ENCODE assay signal across 11 cellular contexts in genomic region chr3:46700772-46701171, GRCh38. TPM values are rescaled to one million over a fixed set of nuclear protein-coding genes. Genes with fewer than 3 reads are reported as not detected.
A peak's percentile ranks its signal among the peaks of the same experiment; 100 is the strongest.
DNase-seq lines count a peak whose midpoint lies in the region; ATAC-seq, FAIRE-seq and TF ChIP-seq lines count a peak whose summit lies in the region.
"Had no signal": no experiment of that assay in that cellular context is flagged by ENCODE, and none has a peak within 500 bp of the region (broad histone marks: within the 10 kb centered on the region; RNA-seq: fewer than 3 reads in every experiment).

No MANE protein-coding gene starts in this region.

- peak overlapping the region in 1 of 2 donors; percentile 4 for H3K27ac ChIP-seq in right atrium auricular region
- H3K27ac ChIP-seq in K562 (ENCODE audit: extremely low read depth, low read depth, low read length), result no peak overlapping the region
- H3K27ac ChIP-seq in mesendoderm (ENCODE audit: low read depth, low read length), result no peak overlapping the region

- CTCF ChIA-PET in K562 (lab: Yijun Ruan, JAX; ENCODE audit: low intra/inter-chr PET ratio), result no interaction called here

- H3K79me2 ChIP-seq in K562 (ENCODE audit: control insufficient read depth, insufficient read depth, low read length) (no peaks in the 10 kb centered on the region), mesendoderm (ENCODE audit: control insufficient read depth, insufficient read depth, low read length) (no peaks in the 10 kb centered on the region)

- H3K4me3 ChIP-seq in right atrium auricular region (peak overlapping the region in 1 of 2 donors; percentile 48), K562 (no peak overlapping the region), mesendoderm (ENCODE audit: low read length) (no peak overlapping the region)

- H3K9me3 ChIP-seq in right atrium auricular region (no peaks in the 10 kb centered on the region), K562 (replicated peaks; ENCODE audit: control insufficient read depth, insufficient read depth, low read depth, low read length) (no peaks in the 10 kb centered on the region)

- no peak overlapping the region for H2AK5ac ChIP-seq in mesendoderm (ENCODE audit: low read length)

- TF ChIP-seq CTCF in right atrium auricular region (IDR thresholded peaks at IDR 0.05) (no peak), K562 (IDR thresholded peaks at IDR 0.05 in 2 of 3, conservative IDR thresholded peaks at IDR 0.05 in 1 of 3; ENCODE audit: insufficient read depth in 2 of 3, low read depth in 1 of 3, low read length in 3 of 3) (no peak)

- BruUV-seq in K562 (replicated peaks; lab: Mats Ljungman, UMichigan), result no TSS peak

- H3K9me1 ChIP-seq in K562 (ENCODE audit: control insufficient read depth, insufficient read depth, low read length), result no peaks in the 10 kb centered on the region

- TF ChIP-seq EP300 in K562 (IDR thresholded peaks at IDR 0.05; ENCODE audit: low read length), result no peak

- no peak overlapping the region for H4K5ac ChIP-seq in mesendoderm (ENCODE audit: low read length)

- no peak overlapping the region for H2BK120ac ChIP-seq in mesendoderm (ENCODE audit: low read depth, low read length)

- no peak overlapping the region for H2AFZ ChIP-seq in K562 (ENCODE audit: low read depth, low read length)

- H3K18ac ChIP-seq in mesendoderm (ENCODE audit: low read length), result no peak overlapping the region

- no peaks in the 10 kb centered on the region for H3K36me3 ChIP-seq in right atrium auricular region
- no peaks in the 10 kb centered on the region for H3K36me3 ChIP-seq in K562 (ENCODE audit: control insufficient read depth, insufficient read depth, low read length)
- no peaks in the 10 kb centered on the region for H3K36me3 ChIP-seq in mesendoderm (ENCODE audit: control insufficient read depth, insufficient read depth, low read length)

- TF ChIP-seq RAD21 in K562 (CRISPR knock-in tag; conservative IDR thresholded peaks at IDR 0.05 in 1 of 2, IDR thresholded peaks at IDR 0.05 in 1 of 2), result no peak

- no peak overlapping the region for H3K4me2 ChIP-seq in K562 (ENCODE audit: insufficient read depth, low read length)
- H3K4me2 ChIP-seq in mesendoderm (ENCODE audit: low read length), result no peak overlapping the region

- peaks cover 0 to 52% of the 10 kb centered on the region in 2 donors for H3K4me1 ChIP-seq in right atrium auricular region
- peaks cover 0 to 8% of the 10 kb centered on the region in 2 experiments; a peak in 2 of 5 replicates for H3K4me1 ChIP-seq in K562 (replicated peaks in 1 of 2; ENCODE audit: control insufficient read depth in 2 of 2, insufficient read depth in 2 of 2, low read length in 2 of 2)
- peaks cover 3% of the 10 kb centered on the region for H3K4me1 ChIP-seq in mesendoderm (ENCODE audit: control insufficient read depth, low read depth, low read length)

- H3K9ac ChIP-seq in K562 (ENCODE audit: insufficient read depth in 1 of 2, low read depth in 2 of 2, low read length in 2 of 2) (no peak overlapping the region), mesendoderm (ENCODE audit: low read length) (no peak overlapping the region)

- no peak for TF ChIP-seq POLR2A in K562 (conservative IDR thresholded peaks at IDR 0.05)

- in situ Hi-C loops in K562 (cut with MboI), result no loop called here

- intact Hi-C loops in Right ventricle myocardium superior (cut with DNase I) (loop anchor here (10.0 kb wide), 2 partner anchors 144 to 304 kb away; no protein-coding TSS in a partner anchor), K562 (cut with micrococcal nuclease) (loop anchor here (10.0 kb wide), 2 partner anchors 294 to 674 kb away; no protein-coding TSS in a partner anchor)

- ATAC-seq in Right ventricle myocardium superior (ENCODE audit: poor library complexity) (no peak), K562 (no peak), HG02938 (IDR thresholded peaks at IDR 0.05; ENCODE audit: unreplicated experiment) (no peak)

- H3K56ac ChIP-seq in mesendoderm (ENCODE audit: low read length), result no peak overlapping the region

- no peaks in the 10 kb centered on the region for H3K79me1 ChIP-seq in mesendoderm (ENCODE audit: low read length)

- POLR2A ChIA-PET in K562 (lab: Yijun Ruan, JAX), result no interaction called here

- H3K4ac ChIP-seq in mesendoderm (ENCODE audit: low read depth, low read length), result no peak overlapping the region

- H2BK15ac ChIP-seq in mesendoderm (replicated peaks; ENCODE audit: low read depth), result no peak overlapping the region

- no peak overlapping the region for H3K23ac ChIP-seq in mesendoderm (ENCODE audit: low read length)

- no peak for FAIRE-seq in K562 (lab: Jason Lieb, UNC)

- no peak overlapping the region for H2BK5ac ChIP-seq in mesendoderm (ENCODE audit: low read length)

- 3% methylated on average over 4 of the region's 4 CpGs for WGBS in K562 (ENCODE audit: insufficient coverage, low coverage, missing lambda C conversion rate)
- no CpG with 5 or more reads among the region's 4 CpGs for WGBS in mesendoderm (ENCODE audit: extremely low coverage, insufficient coverage, low lambda C conversion rate)

- peaks cover 21% of the 10 kb centered on the region for H4K20me1 ChIP-seq in K562 (replicated peaks; ENCODE audit: control insufficient read depth, insufficient read depth, low read length)

- H4K8ac ChIP-seq in mesendoderm (ENCODE audit: low read depth, low read length), result no peak overlapping the region

- peak; percentile 63 for DNase-seq in Right ventricle myocardium superior
- DNase-seq in right atrium auricular region (ENCODE audit: low spot score), result no peak
- DNase-seq in K562 (ENCODE audit: extremely low read depth in 1 of 4, low spot score in 3 of 4), result peak in 2 of 4 experiments; percentile 47 to 49
- peak; percentile 79 for DNase-seq in midbrain (lab: John Stamatoyannopoulos, UW)
- no peak for DNase-seq in activated gamma-delta T cell treated with Interleukin-2 at 50 U/mL for 16 hours
- DNase-seq in mesendoderm, result no peak
- DNase-seq in GM03348 (ENCODE audit: low spot score), result no peak
- DNase-seq: CD4-positive, CD25-positive, alpha-beta regulatory T cell; naive B cell; NCI-H2171 had no signal

- no peaks in the 10 kb centered on the region for H3K27me3 ChIP-seq in right atrium auricular region
- H3K27me3 ChIP-seq in K562 (ENCODE audit: control insufficient read depth in 2 of 2, insufficient read depth in 2 of 2, low read length in 2 of 2), result peaks cover 6 to 40% of the 10 kb centered on the region in 2 experiments
- no peaks in the 10 kb centered on the region for H3K27me3 ChIP-seq in mesendoderm (ENCODE audit: insufficient read depth, low read length, poor library complexity)

RNA-seq across cellular contexts. Expression of gene TMIE, which starts 0.4 kb away (rescaled TPM):
- total RNA-seq in Right ventricle myocardium superior, result 1.00 TPM
- total RNA-seq in right atrium auricular region, result not detected
- total RNA-seq in K562 (2011; cell fraction: chromatin; rRNA removed; ENCODE audit: low replicate concordance), result not detected in 2 replicates
- not detected in 2 replicates for total RNA-seq in K562 (2011; cell fraction: nucleolus; rRNA removed)
- total RNA-seq in K562 (2011; cell fraction: nucleoplasm; rRNA removed), result not detected in 2 replicates
- total RNA-seq in K562 (2014; rRNA removed), result not detected in 2 replicates
- total RNA-seq in K562 (2014; rRNA removed; fragmentation: Illumina TruSeq; extraction: Trizol), result not detected in 2 replicates
- not detected in 2 replicates for total RNA-seq in K562 (2015; rRNA removed; fragmentation: Illumina TruSeq; extraction: Trizol)
- not detected in 2 replicates for total RNA-seq in K562 (2021)
- not detected in 2 replicates for polyA plus RNA-seq in K562 (2011; rRNA removed)
- not detected in 2 replicates for polyA plus RNA-seq in K562 (2011; cell fraction: cytosol; rRNA removed)
- not detected in 2 replicates for polyA plus RNA-seq in K562 (2011; cell fraction: nucleus; rRNA removed)
- 0.50 TPM in 1 of 2 replicates, not detected in the other for polyA plus RNA-seq in K562 (2012)
- polyA plus RNA-seq in K562 (2014; fragmentation: Illumina TruSeq; extraction: Trizol), result not detected in 2 replicates
- polyA plus RNA-seq in K562 (2014; fragmentation: Nextera tagmentation; extraction: Ambion mirVana), result not detected
- polyA plus RNA-seq in K562 (2014; rRNA removed), result not detected in 2 replicates
- polyA minus RNA-seq in K562 (2011; rRNA and poly(A)+ RNA removed), result not detected in 2 replicates
- polyA minus RNA-seq in K562 (2011; cell fraction: cytosol; rRNA and poly(A)+ RNA removed), result not detected in 2 replicates
- not detected in 2 replicates for polyA minus RNA-seq in K562 (2011; cell fraction: nucleus; rRNA and poly(A)+ RNA removed)
- 0.27 TPM for polyA plus RNA-seq in mesendoderm (2013, experiment 1 of 2)
- polyA plus RNA-seq in mesendoderm (2013, experiment 2 of 2), result 0.34 TPM

RNA-seq across cellular contexts. Expression of gene ALS2CL, which starts 7.3 kb away (rescaled TPM):
- total RNA-seq in Right ventricle myocardium superior, result 37.0 TPM
- 10 to 100 TPM in 1 of 2 donors, 1 to 10 TPM in 1; 8.3 to 12.5 TPM for total RNA-seq in right atrium auricular region
- 1.1 and 1.4 TPM in 2 replicates for total RNA-seq in K562 (2011; cell fraction: chromatin; rRNA removed; ENCODE audit: low replicate concordance)
- 0.66 and 0.83 TPM in 2 replicates for total RNA-seq in K562 (2011; cell fraction: nucleolus; rRNA removed)
- 0.51 and 0.61 TPM in 2 replicates for total RNA-seq in K562 (2011; cell fraction: nucleoplasm; rRNA removed)
- 0.05 TPM in 1 of 2 replicates, not detected in the other for total RNA-seq in K562 (2014; rRNA removed)
- 0.04 TPM in 1 of 2 replicates, not detected in the other for total RNA-seq in K562 (2014; rRNA removed; fragmentation: Illumina TruSeq; extraction: Trizol)
- total RNA-seq in K562 (2015; rRNA removed; fragmentation: Illumina TruSeq; extraction: Trizol), result not detected in 2 replicates
- total RNA-seq in K562 (2021), result 0.13 TPM in 2 replicates
- 0.03 and 0.18 TPM in 2 replicates for polyA plus RNA-seq in K562 (2011; rRNA removed)
- polyA plus RNA-seq in K562 (2011; cell fraction: cytosol; rRNA removed), result 0.03 TPM in 1 of 2 replicates, not detected in the other
- 0.46 and 0.61 TPM in 2 replicates for polyA plus RNA-seq in K562 (2011; cell fraction: nucleus; rRNA removed)
- polyA plus RNA-seq in K562 (2012), result 0.05 and 1.0 TPM in 2 replicates
- polyA plus RNA-seq in K562 (2014; fragmentation: Illumina TruSeq; extraction: Trizol), result 0.07 TPM in 1 of 2 replicates, not detected in the other
- not detected for polyA plus RNA-seq in K562 (2014; fragmentation: Nextera tagmentation; extraction: Ambion mirVana)
- 0.05 and 0.09 TPM in 2 replicates for polyA plus RNA-seq in K562 (2014; rRNA removed)
- 0.06 TPM in 1 of 2 replicates, not detected in the other for polyA minus RNA-seq in K562 (2011; rRNA and poly(A)+ RNA removed)
- 0.19 TPM in 1 of 2 replicates, not detected in the other for polyA minus RNA-seq in K562 (2011; cell fraction: cytosol; rRNA and poly(A)+ RNA removed)
- 0.22 and 0.54 TPM in 2 replicates for polyA minus RNA-seq in K562 (2011; cell fraction: nucleus; rRNA and poly(A)+ RNA removed)
- polyA plus RNA-seq in mesendoderm (2013, experiment 1 of 2), result 1.8 TPM
- polyA plus RNA-seq in mesendoderm (2013, experiment 2 of 2), result 1.9 TPM

RNA-seq across cellular contexts. Expression of gene PRSS50, which starts 16.9 kb away (rescaled TPM):
- total RNA-seq in Right ventricle myocardium superior (0.16 TPM), right atrium auricular region (under 1 TPM in 1 of 2 donors, not detected in 1; 0.12 TPM), K562 (2014; rRNA removed) (not detected in 2 replicates), K562 (2014; rRNA removed; fragmentation: Illumina TruSeq; extraction: Trizol) (not detected in 2 replicates), K562 (2015; rRNA removed; fragmentation: Illumina TruSeq; extraction: Trizol) (not detected in 2 replicates), K562 (2021) (not detected in 2 replicates)
- not detected in 2 replicates for total RNA-seq in K562 (2011; cell fraction: chromatin; rRNA removed; ENCODE audit: low replicate concordance)
- total RNA-seq in K562 (2011; cell fraction: nucleolus; rRNA removed), result 0.17 TPM in 1 of 2 replicates, not detected in the other
- total RNA-seq in K562 (2011; cell fraction: nucleoplasm; rRNA removed), result not detected in 2 replicates
- polyA plus RNA-seq in K562 (2011; rRNA removed) (not detected in 2 replicates), K562 (2014; fragmentation: Illumina TruSeq; extraction: Trizol) (not detected in 2 replicates), K562 (2014; fragmentation: Nextera tagmentation; extraction: Ambion mirVana) (under 1 TPM in 1 of 2 experiments, not detected in 1; 0.01 TPM), K562 (2014; rRNA removed) (not detected in 2 replicates)
- not detected in 2 replicates for polyA plus RNA-seq in K562 (2011; cell fraction: cytosol; rRNA removed)
- polyA plus RNA-seq in K562 (2011; cell fraction: nucleus; rRNA removed), result 0.07 TPM in 1 of 2 replicates, not detected in the other
- 0.03 TPM in 1 of 2 replicates, not detected in the other for polyA plus RNA-seq in K562 (2012)
- polyA minus RNA-seq in K562 (2011; rRNA and poly(A)+ RNA removed), result not detected in 2 replicates
- polyA minus RNA-seq in K562 (2011; cell fraction: cytosol; rRNA and poly(A)+ RNA removed), result not detected in 2 replicates
- not detected in 2 replicates for polyA minus RNA-seq in K562 (2011; cell fraction: nucleus; rRNA and poly(A)+ RNA removed)
- 0.06 TPM for polyA plus RNA-seq in mesendoderm (2013, experiment 1 of 2)
- 0.17 TPM for polyA plus RNA-seq in mesendoderm (2013, experiment 2 of 2)
- total RNA-seq: CD4-positive, CD25-positive, alpha-beta regulatory T cell had no signal
- polyA plus RNA-seq: CD4-positive, CD25-positive, alpha-beta regulatory T cell had no signal

Comparison
In these comparisons a context has a peak if more than half of its experiments do, and no peak if none do; other contexts are left out.
1. DNase-seq: peak in Right ventricle myocardium superior (single experiment) and midbrain (single experiment); none in right atrium auricular region (single experiment), activated gamma-delta T cell treated with Interleukin-2 at 50 U/mL for 16 hours (single experiment), mesendoderm (single experiment) and GM03348 (single experiment).